In genomic region chr12:131747276-131747675, GRCh38 we compare ENCODE assay signal across 17 cellular contexts. TPM values are rescaled to one million over a fixed set of nuclear protein-coding genes. Genes with fewer than 3 reads are reported as not detected.
A peak's percentile ranks its signal among the peaks of the same experiment; 100 is the strongest.
DNase-seq lines count a peak whose midpoint lies in the region; ATAC-seq and TF ChIP-seq lines count a peak whose summit lies in the region.
"Had no signal": no experiment of that assay in that cellular context is flagged by ENCODE, and none has a peak within 500 bp of the region (broad histone marks: within the 10 kb centered on the region; RNA-seq: fewer than 3 reads in every experiment).

No MANE protein-coding gene starts in this region.

- H3K4me1 ChIP-seq in GM23248 (ENCODE audit: insufficient read depth) (no peaks in the 10 kb centered on the region), mesenchymal stem cell (ENCODE audit: control insufficient read depth, insufficient read depth, low read depth, low read length) (peaks cover 4% of the 10 kb centered on the region), SK-N-SH (ENCODE audit: control insufficient read depth in 1 of 2, insufficient read depth in 2 of 2, low read depth in 1 of 2, low read length in 1 of 2) (peaks cover 0 to 10% of the 10 kb centered on the region in 2 experiments; a peak in 2 of 4 replicates)

- no peak overlapping the region for H3K9ac ChIP-seq in GM23248
- H3K9ac ChIP-seq in mesenchymal stem cell (ENCODE audit: low read length) = no peak overlapping the region
- H3K9ac ChIP-seq in SK-N-SH = no peak overlapping the region

- H3K14ac ChIP-seq in mesenchymal stem cell (ENCODE audit: low read length in 2 of 2) = no peak overlapping the region

- in situ Hi-C loops in GM23248 (cut with MboI) = no loop called here

- no peak overlapping the region for H2AK5ac ChIP-seq in mesenchymal stem cell (ENCODE audit: low read length, severe bottlenecking)

- H2BK12ac ChIP-seq in mesenchymal stem cell (ENCODE audit: low read length in 2 of 2) = no peak overlapping the region

- ATAC-seq in central memory CD8-positive, alpha-beta T cell (replicated peaks; ENCODE audit: extremely low read depth, poor library complexity, severe bottlenecking) = no peak

- no peak overlapping the region for H2BK15ac ChIP-seq in mesenchymal stem cell (ENCODE audit: low read depth, poor library complexity, severe bottlenecking)

- H3K4me1 Mint-ChIP-seq in central memory CD8-positive, alpha-beta T cell = peaks cover 31% of the 10 kb centered on the region
- H3K4me1 Mint-ChIP-seq in progenitor cell of endocrine pancreas (ENCODE audit: low read depth) = no peaks in the 10 kb centered on the region

- H3K27me3 ChIP-seq in GM23248 (replicated peaks; ENCODE audit: insufficient read depth) = no peaks in the 10 kb centered on the region
- no peaks in the 10 kb centered on the region for H3K27me3 ChIP-seq in mesenchymal stem cell (ENCODE audit: control insufficient read depth in 1 of 2, insufficient read depth in 1 of 2, low read length in 2 of 2)
- no peaks in the 10 kb centered on the region for H3K27me3 ChIP-seq in SK-N-SH (ENCODE audit: insufficient read depth)

- peaks cover 37% of the 10 kb centered on the region for H3K36me3 Mint-ChIP-seq in central memory CD8-positive, alpha-beta T cell (ENCODE audit: insufficient read depth)
- peaks cover 45% of the 10 kb centered on the region for H3K36me3 Mint-ChIP-seq in progenitor cell of endocrine pancreas (ENCODE audit: insufficient read depth)

- H3K9me2 ChIP-seq in GM23248 (ENCODE audit: insufficient read depth) (no peaks in the 10 kb centered on the region), SK-N-SH (no peaks in the 10 kb centered on the region)

- H4K91ac ChIP-seq in mesenchymal stem cell (ENCODE audit: low read length) = peak overlapping the region; percentile 54

- POLR2A ChIA-PET in SK-N-SH (lab: Yijun Ruan, JAX) = no interaction called here

- 72% methylated on average over 5 of the region's 5 CpGs for WGBS in GM23248 (ENCODE audit: low coverage in 1 of 2, low lambda C conversion rate in 2 of 2, missing lambda C conversion rate in 2 of 2), 2 experiments
- 89% methylated on average over 5 of the region's 5 CpGs for WGBS in mesenchymal stem cell
- 84% methylated on average over 4 of the region's 5 CpGs for WGBS in SK-N-SH (ENCODE audit: low lambda C conversion rate)

- no peak for TF ChIP-seq RAD21 in SK-N-SH (IDR thresholded peaks at IDR 0.05; ENCODE audit: low read length)

- H2BK120ac ChIP-seq in mesenchymal stem cell (ENCODE audit: low read depth, low read length) = no peak overlapping the region

- H3K23ac ChIP-seq in mesenchymal stem cell (ENCODE audit: low read length in 2 of 2) = peak overlapping the region in 1 of 2 experiments; percentile 3

- H3K79me2 ChIP-seq in GM23248 (ENCODE audit: insufficient read depth) (peaks cover 44% of the 10 kb centered on the region), SK-N-SH (ENCODE audit: insufficient read depth) (peaks cover 15% of the 10 kb centered on the region; the same call in 1 of the 2 replicates)

- no peak for TF ChIP-seq CTCF in progenitor cell of endocrine pancreas (IDR thresholded peaks at IDR 0.05; ENCODE audit: unreplicated experiment)
- no peak for TF ChIP-seq CTCF in SK-N-SH (IDR thresholded peaks at IDR 0.05)

- H3K4ac ChIP-seq in mesenchymal stem cell (ENCODE audit: low read depth in 1 of 2, low read length in 2 of 2) = no peak overlapping the region

- H3K36me3 ChIP-seq in GM23248 (ENCODE audit: low read depth) = peaks cover 27% of the 10 kb centered on the region; the same call in 1 of the 2 replicates
- peaks cover 50 to 82% of the 10 kb centered on the region in 2 experiments for H3K36me3 ChIP-seq in mesenchymal stem cell (ENCODE audit: control insufficient read depth in 1 of 2, insufficient read depth in 2 of 2, low read depth in 1 of 2, low read length in 2 of 2)
- peaks cover 43 to 68% of the 10 kb centered on the region in 2 experiments for H3K36me3 ChIP-seq in SK-N-SH (replicated peaks in 1 of 2; ENCODE audit: control insufficient read depth in 1 of 2, insufficient read depth in 2 of 2, low read length in 1 of 2)

- H3K4me3 Mint-ChIP-seq in central memory CD8-positive, alpha-beta T cell = no peak overlapping the region
- no peak overlapping the region for H3K4me3 Mint-ChIP-seq in progenitor cell of endocrine pancreas (ENCODE audit: low read depth)
- H3K4me3 Mint-ChIP-seq: CD4-positive, alpha-beta T cell had no signal

- no peak overlapping the region for H3K18ac ChIP-seq in mesenchymal stem cell (ENCODE audit: low read depth in 1 of 2, low read length in 2 of 2)

- peak overlapping the region; percentile 19 for H3K27ac Mint-ChIP-seq in central memory CD8-positive, alpha-beta T cell (ENCODE audit: low read depth)
- no peak overlapping the region for H3K27ac Mint-ChIP-seq in progenitor cell of endocrine pancreas
- H3K27ac Mint-ChIP-seq: CD4-positive, alpha-beta T cell had no signal

- DNase-seq in AG20443 (ENCODE audit: low spot score) (peak; percentile 33), GM23248 (peak; percentile 26), mesenchymal stem cell (no peak), medulla oblongata (ENCODE audit: extremely low spot score) (no peak), kidney tubule cell (ENCODE audit: low spot score) (no peak), progenitor cell of endocrine pancreas (ENCODE audit: low spot score, unreplicated experiment) (no peak), SK-N-SH (no peak)
- no peak for DNase-seq in central memory CD8-positive, alpha-beta T cell (ENCODE audit: low spot score in 2 of 2)
- DNase-seq: Calu3; CD4-positive, alpha-beta T cell; MM.1S; NCI-H1105 treated with DMSO at 0.1 percent for 48 hours; NCI-H187 treated with DMSO at 0.1 percent for 48 hours; NCI-H2171; NCI-H446 treated with DMSO at 0.1 percent for 48 hours; NCI-H748 treated with DMSO at 0.1 percent for 48 hours; Right ventricle myocardium superior had no signal

- H3K4me3 ChIP-seq in GM23248 (no peak overlapping the region), mesenchymal stem cell (ENCODE audit: insufficient read depth in 1 of 2, low read depth in 1 of 2, low read length in 2 of 2) (no peak overlapping the region), SK-N-SH (ENCODE audit: low read depth in 2 of 2, low read length in 1 of 2) (no peak overlapping the region)

- peak overlapping the region; percentile 19 for H4K8ac ChIP-seq in mesenchymal stem cell (ENCODE audit: low read length)

- H2AFZ ChIP-seq in GM23248 = no peak overlapping the region
- no peak overlapping the region for H2AFZ ChIP-seq in mesenchymal stem cell (ENCODE audit: low read depth, low read length)
- no peak overlapping the region for H2AFZ ChIP-seq in SK-N-SH (ENCODE audit: low read depth)

- H3K27ac ChIP-seq in GM23248 = no peak overlapping the region
- H3K27ac ChIP-seq in mesenchymal stem cell (ENCODE audit: low read length, poor library complexity, severe bottlenecking) = no peak overlapping the region
- no peak overlapping the region for H3K27ac ChIP-seq in SK-N-SH (ENCODE audit: low read depth in 2 of 2, low read length in 1 of 2)

- H3K9me3 ChIP-seq in GM23248 (ENCODE audit: low read depth) (no peaks in the 10 kb centered on the region), mesenchymal stem cell (ENCODE audit: control insufficient read depth, low read length) (peaks cover 3% of the 10 kb centered on the region), SK-N-SH (no peaks in the 10 kb centered on the region)

- H4K20me1 ChIP-seq in GM23248 (ENCODE audit: insufficient read depth) (no peaks in the 10 kb centered on the region), SK-N-SH (ENCODE audit: insufficient read depth) (no peaks in the 10 kb centered on the region)

- H3K4me2 ChIP-seq in GM23248 (ENCODE audit: unreplicated experiment) (no peak overlapping the region), mesenchymal stem cell (ENCODE audit: low read length, poor library complexity, severe bottlenecking) (no peak overlapping the region), SK-N-SH (no peak overlapping the region)

- no peaks in the 10 kb centered on the region for H3K27me3 Mint-ChIP-seq in central memory CD8-positive, alpha-beta T cell
- H3K27me3 Mint-ChIP-seq in progenitor cell of endocrine pancreas = no peaks in the 10 kb centered on the region
- H3K27me3 Mint-ChIP-seq: CD4-positive, alpha-beta T cell had no signal

- CTCF ChIA-PET in SK-N-SH (lab: Yijun Ruan, JAX) = interaction anchor here (1.6 kb wide), 1 partner anchor 8 kb away, joined by 11 read pairs; no protein-coding TSS in a partner anchor

- H3K79me1 ChIP-seq in mesenchymal stem cell (replicated peaks; ENCODE audit: low read length, poor library complexity, severe bottlenecking) = peaks cover 62% of the 10 kb centered on the region

- H3F3A ChIP-seq in GM23248 (ENCODE audit: insufficient read depth) = no peaks in the 10 kb centered on the region
- H3F3A ChIP-seq in SK-N-SH (replicated peaks; ENCODE audit: insufficient read depth) = no peaks in the 10 kb centered on the region

- no peak overlapping the region for H2BK5ac ChIP-seq in mesenchymal stem cell (ENCODE audit: low read depth, low read length, poor library complexity, severe bottlenecking)

- no peak for TF ChIP-seq EP300 in SK-N-SH (IDR thresholded peaks at IDR 0.05; ENCODE audit: borderline replicate concordance in 1 of 2, low read depth in 1 of 2, low read length in 1 of 2)

- no peaks in the 10 kb centered on the region for H3K9me3 Mint-ChIP-seq in central memory CD8-positive, alpha-beta T cell
- H3K9me3 Mint-ChIP-seq in progenitor cell of endocrine pancreas (ENCODE audit: low read depth) = peaks cover 19% of the 10 kb centered on the region

TF ChIP-seq in SK-N-SH, 30 proteins besides CTCF, POLR2A, EP300 and RAD21:
- TF ChIP-seq FOSL2 (IDR thresholded peaks at IDR 0.05; ENCODE audit: borderline replicate concordance, low read depth) (no peak), SMC3 (IDR thresholded peaks at IDR 0.05; ENCODE audit: low read depth, low read length) (no peak), RFX5 (IDR thresholded peaks at IDR 0.05; ENCODE audit: low read length) (no peak), EZH2phosphoT487 (IDR thresholded peaks at IDR 0.05; ENCODE audit: borderline replicate concordance, low read depth) (no peak), CHD2 (IDR thresholded peaks at IDR 0.05; ENCODE audit: low read length, partially characterized antibody) (no peak)

RNA-seq across cellular contexts. Expression of gene SFSWAP, which starts 36.4 kb away (rescaled TPM):
- 17.6 and 25.2 TPM in 2 replicates for total RNA-seq in GM23248 (2014; rRNA removed; shearing (Covaris generic))
- 15.7 and 16.3 TPM in 2 replicates for polyA plus RNA-seq in GM23248 (2016; fragmentation: Nextera tagmentation; extraction: Ambion mirVana)
- 31.4 TPM for polyA plus RNA-seq in mesenchymal stem cell (2013, experiment 1 of 2)
- 30.6 TPM for polyA plus RNA-seq in mesenchymal stem cell (2013, experiment 2 of 2)
- 62.1 and 64.5 TPM in 2 replicates for total RNA-seq in progenitor cell of endocrine pancreas
- polyA plus RNA-seq in SK-N-SH (2012; rRNA removed) = 27.9 and 30.3 TPM in 2 replicates
- polyA plus RNA-seq in SK-N-SH (2012; cell fraction: cytosol; rRNA removed) = 13.5 and 14.0 TPM in 2 replicates
- 155 and 180 TPM in 2 replicates for polyA plus RNA-seq in SK-N-SH (2012; cell fraction: nucleus; rRNA removed)

Comparison
In these comparisons a context has a peak if more than half of its experiments do, and no peak if none do; other contexts are left out.
1. DNase-seq: peak in AG20443 (single experiment) and GM23248 (single experiment); none in central memory CD8-positive, alpha-beta T cell (0 of 2), mesenchymal stem cell (single experiment), medulla oblongata (single experiment), kidney tubule cell (single experiment), progenitor cell of endocrine pancreas (single experiment) and SK-N-SH (single experiment).